29 cellular contexts compared by ENCODE assay signal in the genomic region with DNA sequence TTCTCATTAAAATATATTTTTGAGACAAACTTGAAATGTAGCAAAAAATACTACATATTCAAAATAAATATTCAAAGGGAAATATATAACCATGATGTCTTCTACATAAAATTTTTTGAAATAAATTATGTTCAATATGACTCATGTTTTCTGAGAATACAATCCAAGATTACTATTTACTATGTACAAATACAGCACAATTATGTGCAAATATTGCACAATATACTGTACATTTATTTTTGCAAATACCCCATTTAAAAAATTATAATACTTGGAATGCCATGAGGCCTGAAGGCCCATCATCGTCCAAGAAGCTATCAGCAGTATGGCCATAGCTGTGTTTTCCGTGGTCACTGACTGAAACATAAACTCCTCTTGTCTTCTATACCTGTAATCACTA. TPM values are rescaled to one million over a fixed set of nuclear protein-coding genes. Genes with fewer than 3 reads are reported as not detected.
"Had no signal": no experiment of that assay in that cellular context is flagged by ENCODE, and none has a peak within 500 bp of the region (broad histone marks: within the 10 kb centered on the region; RNA-seq: fewer than 3 reads in every experiment).

No MANE protein-coding gene starts in this region.

- H3K4me1 Mint-ChIP-seq: immature natural killer cell; naive thymus-derived CD8-positive, alpha-beta T cell; nephron; neural crest cell; stimulated activated effector memory CD8-positive, alpha-beta T cell treated with anti-CD3 and anti-CD28 coated beads, Interleukin-12 subunit alpha, Interleukin-12 subunit beta, amount 100 ng/mL, for 72 hours had no signal

- H3K4me3 Mint-ChIP-seq: immature natural killer cell; naive thymus-derived CD8-positive, alpha-beta T cell; nephron; neural crest cell; stimulated activated effector memory CD8-positive, alpha-beta T cell treated with anti-CD3 and anti-CD28 coated beads, Interleukin-12 subunit alpha, Interleukin-12 subunit beta, amount 100 ng/mL, for 72 hours; stimulated activated naive CD8-positive, alpha-beta T cell treated with anti-CD3 and anti-CD28 coated beads, Interleukin-15, Interleukin-2, amounts not matched to agents 100 ng/mL and 50 ng/mL, for 24 hours had no signal

- H3K27me3 ChIP-seq: left lung, pancreas, sigmoid colon, spleen, suprapubic skin, tibial artery, upper lobe of right lung had no signal

- DNase-seq: immature natural killer cell; kidney; left colon; left lung; lower lobe of right lung; mammary epithelial cell; mesenchymal stem cell; naive thymus-derived CD8-positive, alpha-beta T cell; nucleus accumbens; pancreas; posterior cingulate gyrus; retina; right cardiac atrium; sigmoid colon; small intestine; spleen; stimulated activated CD4-positive, alpha-beta T cell treated with anti-CD3 and anti-CD28 coated beads, Interleukin-4, amount 100 ng/mL, for 24 hours; stimulated activated naive CD4-positive, alpha-beta T cell; tibial artery; upper lobe of right lung had no signal

- ATAC-seq: left colon; left lung; lower lobe of right lung; naive thymus-derived CD8-positive, alpha-beta T cell; pancreas; right cardiac atrium; stimulated activated effector memory CD8-positive, alpha-beta T cell treated with anti-CD3 and anti-CD28 coated beads, Interleukin-12 subunit alpha, Interleukin-12 subunit beta, amount 100 ng/mL, for 72 hours; upper lobe of right lung had no signal

- H3K27ac ChIP-seq: left lung, lower lobe of right lung, pancreas, prostate gland, sigmoid colon, spleen, suprapubic skin, thoracic aorta, tibial artery, upper lobe of right lung had no signal

- FAIRE-seq: kidney, pancreas, small intestine, urothelium cell line had no signal

- H3K27ac Mint-ChIP-seq: immature natural killer cell; naive thymus-derived CD8-positive, alpha-beta T cell; nephron; stimulated activated effector memory CD8-positive, alpha-beta T cell treated with anti-CD3 and anti-CD28 coated beads, Interleukin-12 subunit alpha, Interleukin-12 subunit beta, amount 100 ng/mL, for 72 hours; stimulated activated naive CD8-positive, alpha-beta T cell treated with anti-CD3 and anti-CD28 coated beads, Interleukin-15, Interleukin-2, amounts not matched to agents 100 ng/mL and 50 ng/mL, for 24 hours had no signal

- H3K9me3 ChIP-seq: pancreas, prostate gland, upper lobe of right lung had no signal

- H3K4me3 ChIP-seq: left lung, lower lobe of right lung, pancreas, prostate gland, sigmoid colon, spleen, suprapubic skin, thoracic aorta, tibial artery, upper lobe of right lung had no signal

- H3K36me3 ChIP-seq: left lung, lower lobe of right lung, pancreas, prostate gland, sigmoid colon, spleen, suprapubic skin, thoracic aorta, tibial artery, upper lobe of right lung had no signal

- H3K4me1 ChIP-seq: left lung, lower lobe of right lung, pancreas, prostate gland, sigmoid colon, spleen, suprapubic skin, tibial artery, upper lobe of right lung had no signal

- H3K36me3 Mint-ChIP-seq: immature natural killer cell; stimulated activated effector memory CD8-positive, alpha-beta T cell treated with anti-CD3 and anti-CD28 coated beads, Interleukin-12 subunit alpha, Interleukin-12 subunit beta, amount 100 ng/mL, for 72 hours had no signal

RNA-seq across cellular contexts. Expression of a gene that starts 12.3 kb away (rescaled TPM):
- total RNA-seq: naive thymus-derived CD8-positive, alpha-beta T cell; spleen; subcutaneous adipose tissue; suprapubic skin had no signal
- polyA plus RNA-seq: immature natural killer cell, mammary epithelial cell had no signal
